22 cellular contexts compared by ENCODE assay signal in the genomic region with DNA sequence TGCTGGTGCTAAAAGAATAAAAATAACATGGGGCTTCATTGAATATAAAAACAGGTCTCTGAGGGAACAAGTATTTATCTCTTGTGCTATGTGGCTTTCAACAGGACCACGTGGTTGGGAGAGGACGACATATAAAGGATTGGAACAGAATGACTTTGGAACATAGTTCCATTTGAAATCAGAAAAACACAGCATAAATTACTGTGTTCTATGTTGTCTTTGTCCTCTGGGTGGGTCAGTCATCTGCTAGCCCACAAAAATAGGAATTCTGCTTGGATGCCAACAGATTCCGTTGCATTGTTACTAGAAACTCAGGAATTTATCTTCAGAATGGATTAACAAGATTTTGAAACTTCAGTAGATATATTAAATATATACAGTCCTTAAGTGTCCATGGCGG. TPM values are rescaled to one million over a fixed set of nuclear protein-coding genes. Genes with fewer than 3 reads are reported as not detected.
DNase-seq lines count a peak whose midpoint lies in the region; ATAC-seq and TF ChIP-seq lines count a peak whose summit lies in the region.
"Had no signal": no experiment of that assay in that cellular context is flagged by ENCODE, and none has a peak within 500 bp of the region (broad histone marks: within the 10 kb centered on the region; RNA-seq: fewer than 3 reads in every experiment).

No MANE protein-coding gene starts in this region.

- H3K27me3 Mint-ChIP-seq in chondrocyte (ENCODE audit: low read depth): no peaks in the 10 kb centered on the region
- H3K27me3 Mint-ChIP-seq in natural killer cell (ENCODE audit: low read depth in 2 of 2): no peaks in the 10 kb centered on the region
- H3K27me3 Mint-ChIP-seq: dendritic cell treated with granulocyte-macrophage colony-stimulating factor and Interleukin-4, amounts not matched to agents 40 ng/mL and 50 ng/mL, for 4 days had no signal

- no peak overlapping the region for H3K4me3 ChIP-seq in fibroblast of mammary gland (ENCODE audit: control insufficient read depth, low read depth, low read length)
- H3K4me3 ChIP-seq: heart right ventricle, vagina had no signal

- H3K9me3 Mint-ChIP-seq in chondrocyte (ENCODE audit: low read depth): no peaks in the 10 kb centered on the region
- H3K9me3 Mint-ChIP-seq in natural killer cell: no peaks in the 10 kb centered on the region
- H3K9me3 Mint-ChIP-seq: dendritic cell treated with granulocyte-macrophage colony-stimulating factor and Interleukin-4, amounts not matched to agents 40 ng/mL and 50 ng/mL, for 4 days had no signal

- no peak overlapping the region for H3K4me3 Mint-ChIP-seq in chondrocyte (ENCODE audit: unreplicated experiment)
- H3K4me3 Mint-ChIP-seq in natural killer cell: no peak overlapping the region
- H3K4me3 Mint-ChIP-seq: dendritic cell treated with granulocyte-macrophage colony-stimulating factor and Interleukin-4, amounts not matched to agents 40 ng/mL and 50 ng/mL, for 4 days had no signal

- ATAC-seq in HG03159 (IDR thresholded peaks at IDR 0.05; ENCODE audit: unreplicated experiment) (no peak), natural killer cell (no peak)

- H3K27ac Mint-ChIP-seq in chondrocyte (ENCODE audit: unreplicated experiment) (no peak overlapping the region), natural killer cell (no peak overlapping the region)
- H3K27ac Mint-ChIP-seq: dendritic cell treated with granulocyte-macrophage colony-stimulating factor and Interleukin-4, amounts not matched to agents 40 ng/mL and 50 ng/mL, for 4 days had no signal

- no peak for TF ChIP-seq CTCF in fibroblast of mammary gland (conservative IDR thresholded peaks at IDR 0.05; ENCODE audit: control insufficient read depth, insufficient read depth, low read depth, low read length)
- no peak for TF ChIP-seq CTCF in chondrocyte (IDR thresholded peaks at IDR 0.05)
- no peak for TF ChIP-seq CTCF in natural killer cell (IDR thresholded peaks at IDR 0.05)

- DNase-seq in AG20443 (ENCODE audit: low spot score) (peak; percentile 65), M059J (ENCODE audit: low read depth) (peak; percentile 18), fibroblast of mammary gland (ENCODE audit: low read depth) (peak; percentile 5), occipital lobe (lab: John Stamatoyannopoulos, UW) (peak; percentile 7), DMS79 treated with DMSO at 0.1 percent for 48 hours (lab: John Stamatoyannopoulos, UW) (no peak), chondrocyte (ENCODE audit: low spot score) (no peak), natural killer cell (no peak)
- DNase-seq: activated CD4-positive, alpha-beta T cell treated with anti-CD3 and anti-CD28 coated beads for 4 hours; activated effector memory CD4-positive, alpha-beta T cell treated with anti-CD3 and anti-CD28 coated beads, Interleukin-2, amount 50 U/mL, for 16 hours; COR-L47; heart right ventricle; islet precursor cell; MM.1S; NCI-H1930; NCI-H510A; SHP77; stimulated activated CD4-positive, alpha-beta T cell treated with anti-CD3 and anti-CD28 coated beads, Interleukin-2, amount 100 ng/mL, for 48 hours; T-helper 9 cell had no signal

- H3K4me1 Mint-ChIP-seq in chondrocyte (ENCODE audit: low read depth) (peaks cover 37% of the 10 kb centered on the region), natural killer cell (peaks cover 14 to 16% of the 10 kb centered on the region in 2 donors)

- intact Hi-C loops in natural killer cell (cut with micrococcal nuclease): no loop called here

- H3K36me3 Mint-ChIP-seq in chondrocyte (ENCODE audit: low read depth) (peaks cover 2% of the 10 kb centered on the region), natural killer cell (no peaks in the 10 kb centered on the region)

RNA-seq across cellular contexts. Expression of a gene that starts 5.9 kb away (rescaled TPM):
- total RNA-seq in M059J (2014; rRNA removed; shearing (Covaris generic)): 28.6 and 43.0 TPM in 2 replicates
- 11.5 TPM for total RNA-seq in occipital lobe
- 13.1 to 18.2 TPM (median 13.7 TPM) in 3 replicates for total RNA-seq in chondrocyte
- 10 to 100 TPM; 13.0 to 20.4 (median 18.0) TPM for total RNA-seq in natural killer cell

RNA-seq across cellular contexts. Expression of a gene that starts 40.0 kb away (rescaled TPM):
- 268 and 302 TPM in 2 replicates for total RNA-seq in M059J (2014; rRNA removed; shearing (Covaris generic))
- total RNA-seq in occipital lobe: 8.4 TPM
- 156 to 175 TPM (median 162 TPM) in 3 replicates for total RNA-seq in chondrocyte
- total RNA-seq in natural killer cell: 100 to 1,000 TPM; 396 to 488 (median 437) TPM

RNA-seq across cellular contexts. Expression of a gene that starts 49.5 kb away (rescaled TPM):
- total RNA-seq in M059J (2014; rRNA removed; shearing (Covaris generic)): not detected in 2 replicates
- total RNA-seq in occipital lobe (not detected), chondrocyte (not detected in 3 replicates), natural killer cell (not detected)
- total RNA-seq: heart right ventricle, skeletal muscle tissue, vagina had no signal

Comparison
In these comparisons a context has a peak if more than half of its experiments do, and no peak if none do; other contexts are left out.
1. DNase-seq: peak in AG20443 (single experiment), M059J (single experiment), fibroblast of mammary gland (single experiment) and occipital lobe (single experiment); none in DMS79 treated with DMSO at 0.1 percent for 48 hours (single experiment), chondrocyte (single experiment) and natural killer cell (single experiment).
2. RNA of a gene that starts 40.0 kb away (total RNA-seq): 396 to 488 TPM in natural killer cell, 268 to 302 TPM in M059J and 156 to 175 TPM in chondrocyte; 8.4 TPM in occipital lobe (single experiment); every median in the first group is over 10 times any median in the second.